Comparison of ENCODE assay signal across 29 cellular contexts in the genomic region with DNA sequence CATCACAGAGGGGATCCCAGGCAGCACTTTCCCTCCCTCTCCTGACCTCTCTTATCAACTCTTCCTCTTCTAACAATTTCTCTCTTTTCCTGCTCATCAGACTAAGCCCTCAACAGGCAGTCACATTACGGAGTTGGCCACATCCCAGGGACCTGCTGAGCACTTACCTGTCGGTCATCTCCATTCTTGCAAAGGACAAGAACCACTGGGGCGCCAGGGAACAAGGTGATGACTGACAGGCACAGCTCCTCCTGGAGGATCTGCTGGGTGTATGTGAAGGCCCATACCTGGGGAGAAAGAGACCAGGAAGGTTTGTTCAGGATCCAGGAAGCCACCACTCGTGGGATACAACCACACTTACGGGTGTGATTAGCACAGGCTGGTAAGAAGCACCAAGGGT.
"Had no signal": no experiment of that assay in that cellular context is flagged by ENCODE, and none has a peak within 500 bp of the region (broad histone marks: within the 10 kb centered on the region; RNA-seq: fewer than 3 reads in every experiment).

No MANE protein-coding gene starts in this region.

- H3K4me3 ChIP-seq: colonic mucosa, esophagus squamous epithelium, gastroesophageal sphincter had no signal

- H3K27me3 ChIP-seq: brain microvascular endothelial cell, colonic mucosa, esophagus squamous epithelium, gastroesophageal sphincter had no signal

- H3K27ac ChIP-seq: brain microvascular endothelial cell, colonic mucosa, epithelial cell of prostate, esophagus squamous epithelium, gastroesophageal sphincter, WERI-Rb-1 had no signal

- H3K36me3 ChIP-seq: brain microvascular endothelial cell, colonic mucosa, gastroesophageal sphincter, WERI-Rb-1 had no signal

- H3K9me3 ChIP-seq: colonic mucosa, esophagus squamous epithelium, gastroesophageal sphincter had no signal

- FAIRE-seq: astrocyte, endometrium, endothelial cell of umbilical vein had no signal

- DNase-seq: activated B cell treated with CpG ODN at 0.5 μM for 24 hours; activated CD4-positive, alpha-beta T cell treated with anti-CD3 and anti-CD28 coated beads for 48 hours; activated CD4-positive, alpha-beta T cell treated with anti-CD3 and anti-CD28 coated beads, Interleukin-2, amount 50 U/mL, for 1 hour; activated CD4-positive, alpha-beta T cell treated with anti-CD3 and anti-CD28 coated beads, Interleukin-2, amount 50 U/mL, for 48 hours; activated CD8-positive, alpha-beta memory T cell treated with anti-CD3 and anti-CD28 coated beads for 24 hours; activated CD8-positive, alpha-beta T cell treated with anti-CD3 and anti-CD28 coated beads for 36 hours; activated gamma-delta T cell; activated naive CD4-positive, alpha-beta T cell; activated naive CD4-positive, alpha-beta T cell treated with anti-CD3 and anti-CD28 coated beads, Interleukin-2, amount 50 U/mL, for 16 hours; activated T-cell treated with anti-CD3 and anti-CD28 coated beads, Interleukin-2, amount 50 U/mL, for 4 hours; amniotic stem cell; anterior cingulate cortex; brain microvascular endothelial cell; central memory CD4-positive, alpha-beta T cell; cerebellar nuclear complex; colonic mucosa; effector CD8-positive, alpha-beta T cell; esophagus squamous epithelium; foreskin melanocyte; T-helper 1 cell; T-helper 17 cell; T1000; WERI-Rb-1 had no signal

- ATAC-seq: activated CD8-positive, alpha-beta T cell treated with anti-CD3 and anti-CD28 coated beads for 36 hours; activated T-cell treated with anti-CD3 and anti-CD28 coated beads, Interleukin-2, amount 50 U/mL, for 4 hours; activated T-helper 17 cell treated with anti-CD3 and anti-CD28 coated beads, Interleukin-2, amount 50 U/mL, for 72 hours; gastroesophageal sphincter; T-helper 17 cell had no signal

- H3K4me1 ChIP-seq: colonic mucosa, gastroesophageal sphincter had no signal
